Comparison of ENCODE assay signal across 9 cellular contexts in the genomic region with DNA sequence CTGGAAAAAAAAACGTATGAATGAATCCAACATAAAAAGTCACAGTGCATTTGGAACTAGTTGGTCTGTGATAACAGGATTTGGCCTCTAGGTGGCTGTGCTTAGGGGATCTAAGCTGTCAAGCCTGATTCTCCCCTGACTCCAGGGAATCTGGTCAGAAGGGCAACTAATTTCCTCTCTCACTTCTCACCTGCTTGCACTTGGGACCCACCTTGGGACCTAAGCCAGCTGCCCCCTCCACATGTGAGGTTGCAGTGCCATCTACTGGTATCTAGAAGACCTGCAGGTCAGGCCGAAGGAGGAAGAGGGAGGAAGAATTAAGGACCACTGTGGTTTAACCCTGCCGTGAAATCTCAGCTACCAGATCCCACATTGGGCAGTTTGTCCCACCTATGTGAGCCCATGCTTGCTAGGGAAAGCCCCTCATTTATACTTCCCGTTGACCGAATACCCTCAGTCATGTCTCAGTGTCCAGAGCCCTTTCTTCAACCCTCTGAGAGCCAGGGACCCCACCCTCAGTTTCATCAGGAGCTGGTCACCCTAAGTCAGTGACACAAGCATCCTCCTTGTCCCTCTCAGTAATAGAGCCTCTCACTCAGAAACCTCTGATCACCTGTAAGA. TPM values are rescaled to one million over a fixed set of nuclear protein-coding genes. Genes with fewer than 3 reads are reported as not detected.
DNase-seq lines count a peak whose midpoint lies in the region; ATAC-seq and TF ChIP-seq lines count a peak whose summit lies in the region.
"Had no signal": no experiment of that assay in that cellular context is flagged by ENCODE, and none has a peak within 500 bp of the region (broad histone marks: within the 10 kb centered on the region; RNA-seq: fewer than 3 reads in every experiment).

No MANE protein-coding gene starts in this region.

- H3K4me3 Mint-ChIP-seq in Caco-2 (ENCODE audit: unreplicated experiment): no peak overlapping the region
- no peak overlapping the region for H3K4me3 Mint-ChIP-seq in nephron

- no peak overlapping the region for H3K4me3 ChIP-seq in Caco-2 (ENCODE audit: low read depth, low read length)
- no peak overlapping the region for H3K4me3 ChIP-seq in esophagus muscularis mucosa
- H3K4me3 ChIP-seq in testis: no peak overlapping the region
- H3K4me3 ChIP-seq: SJSA1 had no signal

- H3K36me3 ChIP-seq in Caco-2 (ENCODE audit: control insufficient read depth, insufficient read depth, low read length): no peaks in the 10 kb centered on the region
- no peaks in the 10 kb centered on the region for H3K36me3 ChIP-seq in esophagus muscularis mucosa
- no peaks in the 10 kb centered on the region for H3K36me3 ChIP-seq in testis (ENCODE audit: low read depth, missing control alignments)
- H3K36me3 ChIP-seq: SJSA1 had no signal

- H3K27ac ChIP-seq in esophagus muscularis mucosa (replicated peaks in 1 of 4): no peak overlapping the region
- no peak overlapping the region for H3K27ac ChIP-seq in testis
- H3K27ac ChIP-seq: SJSA1 had no signal

- no peak for TF ChIP-seq EP300 in esophagus muscularis mucosa (IDR thresholded peaks at IDR 0.05)

- peak; percentile 91 to 92 for DNase-seq in Caco-2
- DNase-seq in HK-2 (ENCODE audit: unreplicated experiment): peak; percentile 48
- peak; percentile 40 for DNase-seq in NOMO-1 treated with DMSO at 0.1 percent for 48 hours (lab: John Stamatoyannopoulos, UW; ENCODE audit: unreplicated experiment)
- peak; percentile 82 for DNase-seq in activated CD8-positive, alpha-beta memory T cell treated with anti-CD3 and anti-CD28 coated beads, Interleukin-2, amount 50 U/mL, for 48 hours
- no peak for DNase-seq in esophagus muscularis mucosa (ENCODE audit: extremely low spot score)
- peak; percentile 54 for DNase-seq in testis

- no peaks in the 10 kb centered on the region for H3K27me3 ChIP-seq in Caco-2 (replicated peaks; ENCODE audit: control insufficient read depth, insufficient read depth, low read length)
- H3K27me3 ChIP-seq in esophagus muscularis mucosa: no peaks in the 10 kb centered on the region
- H3K27me3 ChIP-seq in testis: no peaks in the 10 kb centered on the region
- H3K27me3 ChIP-seq: SJSA1 had no signal

- H3K36me3 Mint-ChIP-seq in Caco-2 (ENCODE audit: insufficient read depth, unreplicated experiment) (no peaks in the 10 kb centered on the region), nephron (ENCODE audit: low read depth) (no peaks in the 10 kb centered on the region)

- no peaks in the 10 kb centered on the region for H3K9me3 Mint-ChIP-seq in Caco-2 (ENCODE audit: unreplicated experiment)
- H3K9me3 Mint-ChIP-seq in nephron: no peaks in the 10 kb centered on the region

- H3K4me1 Mint-ChIP-seq in Caco-2 (ENCODE audit: low read depth, unreplicated experiment) (peaks cover 24% of the 10 kb centered on the region), nephron (peaks cover 22% of the 10 kb centered on the region)

- BruUV-seq in Caco-2 (replicated peaks; lab: Mats Ljungman, UMichigan): no TSS peak

- H3K27ac Mint-ChIP-seq in Caco-2 (ENCODE audit: unreplicated experiment) (no peak overlapping the region), nephron (peak overlapping the region; percentile 26 to 77 (median 71))

- ATAC-seq in GM19455 (IDR thresholded peaks at IDR 0.05; ENCODE audit: unreplicated experiment): peak; percentile 73

- intact Hi-C loops in Caco-2 (cut with micrococcal nuclease; ENCODE audit: unreplicated experiment) (loop anchor here (1.0 to 5.0 kb wide), 7 partner anchors 30 to 361 kb away; a partner anchor contains a TSS), esophagus muscularis mucosa (cut with DNase I) (loop anchor here (5.0 kb wide), 2 partner anchors 36 to 56 kb away; no protein-coding TSS in a partner anchor), testis (cut with DNase I; ENCODE audit: low total_unique reads) (no loop called here)

- H3K4me1 ChIP-seq in Caco-2 (peaks cover 10% of the 10 kb centered on the region), esophagus muscularis mucosa (peaks cover 5 to 27% (median 22%) of the 10 kb centered on the region in 4 donors), testis (no peaks in the 10 kb centered on the region)

- WGBS in esophagus muscularis mucosa: 11% methylated on average over 5 of the region's 5 CpGs
- 30 to 31% methylated on average over 5 of the region's 5 CpGs for WGBS in testis, 2 donors

- TF ChIP-seq CTCF in Caco-2 (IDR thresholded peaks at IDR 0.05; ENCODE audit: insufficient read depth in 1 of 2, low read depth in 1 of 2, low read length in 1 of 2, severe bottlenecking in 1 of 2, unreplicated experiment in 1 of 2) (peak; percentile 87 to 96), esophagus muscularis mucosa (IDR thresholded peaks at IDR 0.05) (peak; percentile 74 to 94 (median 83)), nephron (IDR thresholded peaks at IDR 0.05; ENCODE audit: unreplicated experiment in 3 of 3) (peak; percentile 96 to 98 (median 98)), testis (IDR thresholded peaks at IDR 0.05) (peak; percentile 62 to 80 (median 75))

- H3K9me3 ChIP-seq in Caco-2 (no peaks in the 10 kb centered on the region), esophagus muscularis mucosa (no peaks in the 10 kb centered on the region), testis (no peaks in the 10 kb centered on the region)
- H3K9me3 ChIP-seq: SJSA1 had no signal

- no peak for TF ChIP-seq POLR2A in esophagus muscularis mucosa (IDR thresholded peaks at IDR 0.05; ENCODE audit: low read depth)
- no peak for TF ChIP-seq POLR2A in testis (IDR thresholded peaks at IDR 0.05)

- CTCF ChIA-PET in Caco-2 (lab: Charles Lee): interaction anchor here (0.6 to 2.8 kb wide), 25 partner anchors 9 to 361 kb away, joined by 3 to 75 read pairs (median 5); a partner anchor contains a TSS

- POLR2A ChIA-PET in Caco-2 (lab: Charles Lee): no interaction called here

- H3K27me3 Mint-ChIP-seq in Caco-2 (ENCODE audit: insufficient read depth, unreplicated experiment) (no peaks in the 10 kb centered on the region), nephron (ENCODE audit: low read depth) (peaks cover 4% of the 10 kb centered on the region)

RNA-seq across cellular contexts. Expression of a gene that starts 33.2 kb away (rescaled TPM):
- 7.7 and 11.2 TPM in 2 replicates for total RNA-seq in Caco-2 (2022)
- 100 to 1,000 TPM; 172 to 298 (median 264) TPM for total RNA-seq in esophagus muscularis mucosa
- total RNA-seq in testis: 100 to 1,000 TPM; 103 to 177 TPM
- polyA plus RNA-seq in testis (ENCODE audit: insufficient read depth, low read depth, low replicate concordance): 237 TPM

RNA-seq across cellular contexts. Expression of a gene that starts 36.8 kb away (rescaled TPM):
- total RNA-seq in Caco-2 (2022) (38.6 and 41.9 TPM in 2 replicates), esophagus muscularis mucosa (10 to 100 TPM; 28.2 to 37.9 (median 30.8) TPM), testis (10 to 100 TPM; 30.4 to 41.2 TPM)
- 27.4 TPM for polyA plus RNA-seq in testis (ENCODE audit: insufficient read depth, low read depth, low replicate concordance)
